7 cellular contexts compared by ENCODE assay signal in the genomic region with DNA sequence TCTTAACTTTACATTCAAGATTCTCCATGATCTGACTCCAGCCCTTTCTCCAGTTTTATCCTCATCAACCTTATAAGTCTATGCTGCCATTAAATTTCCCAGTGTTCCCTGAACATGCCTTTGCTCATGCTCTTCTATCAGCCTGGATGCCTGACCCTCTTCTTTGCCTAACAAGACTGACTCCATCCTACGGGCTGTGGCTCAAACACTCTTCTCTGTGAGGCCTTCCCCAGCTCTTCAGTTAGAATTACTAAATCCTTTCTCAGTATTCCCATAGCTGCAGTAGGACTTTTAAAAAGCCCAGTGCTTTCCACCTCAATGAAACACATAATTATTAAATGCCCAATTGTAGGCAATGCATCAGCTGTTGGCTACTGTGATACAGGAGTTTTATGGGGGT.
"Had no signal": no experiment of that assay in that cellular context is flagged by ENCODE, and none has a peak within 500 bp of the region (broad histone marks: within the 10 kb centered on the region; RNA-seq: fewer than 3 reads in every experiment).

No MANE protein-coding gene starts in this region.

- H3K9ac ChIP-seq: KMS-11 had no signal

- FAIRE-seq: HepG2, HTR-8/SVneo had no signal

- H3K27ac ChIP-seq: HL-60, KMS-11 had no signal

- DNase-seq: IMR-90, KBM-7, KG1 had no signal

- H3K4me2 ChIP-seq: KMS-11 had no signal

- ATAC-seq: HepG2 had no signal
